8 cellular contexts compared by ENCODE assay signal in the genomic region with DNA sequence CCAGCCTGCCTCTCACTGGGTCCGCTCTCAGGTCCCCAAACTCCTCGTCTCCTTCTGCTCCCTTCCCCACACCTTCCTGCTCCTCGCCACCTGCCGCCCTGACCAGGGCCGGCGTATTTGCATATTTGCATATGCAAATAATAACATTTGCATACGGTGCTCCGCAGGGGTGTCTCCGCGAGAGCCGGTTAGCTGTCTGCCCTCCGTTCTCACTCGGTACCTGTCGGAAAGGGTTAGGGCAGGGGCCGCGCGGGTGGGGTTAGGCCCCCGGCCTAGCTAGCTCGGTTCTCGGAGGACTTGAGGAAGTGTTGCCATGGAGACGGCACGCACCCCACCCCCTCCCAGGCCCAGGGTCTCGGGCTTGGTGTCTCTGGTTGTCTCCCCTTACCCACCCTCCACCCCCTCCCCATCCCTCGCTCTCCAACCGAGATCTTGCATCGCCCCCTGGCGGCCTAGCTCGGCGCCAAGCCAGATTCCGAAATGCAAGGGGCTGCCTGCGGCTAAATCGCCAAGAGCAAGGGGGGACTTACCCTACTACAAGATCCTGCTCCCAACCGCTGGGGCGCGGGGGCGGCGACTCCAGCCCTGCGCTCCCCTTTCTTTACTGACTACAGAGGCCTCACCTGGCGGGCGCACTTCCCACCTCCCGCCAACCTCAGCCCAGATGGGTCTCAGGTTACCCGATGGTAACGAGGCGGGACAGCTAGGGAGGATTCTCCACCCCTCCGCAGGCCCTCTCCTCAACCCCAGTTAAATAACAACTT. TPM values are rescaled to one million over a fixed set of nuclear protein-coding genes. Genes with fewer than 3 reads are reported as not detected.
A peak's percentile ranks its signal among the peaks of the same experiment; 100 is the strongest.
DNase-seq lines count a peak whose midpoint lies in the region; ATAC-seq and TF ChIP-seq lines count a peak whose summit lies in the region.

No MANE protein-coding gene starts in this region.

- CTCF ChIA-PET in PC-3 (lab: Charles Lee), result interaction anchor here (0.6 to 2.1 kb wide), 10 partner anchors 13 to 241 kb away, joined by 3 to 24 read pairs (median 4); a partner anchor contains a TSS

- in situ Hi-C loops in ACHN (cut with HindIII; ENCODE audit: low pct_ligation_motif_present, low pct_unique_long_range_greater_than_20kb, low sequenced_read_pairs), result no loop called here

- peaks cover 42% of the 10 kb centered on the region for H3K4me1 ChIP-seq in HUES6 (ENCODE audit: control insufficient read depth, insufficient read depth, low read length)
- H3K4me1 ChIP-seq in PC-3 (ENCODE audit: insufficient read depth, low read length), result peaks cover 33% of the 10 kb centered on the region
- H3K4me1 ChIP-seq in prostate gland (replicated peaks), result peaks cover 29% of the 10 kb centered on the region

- peak overlapping the region; percentile 99 for H3K4me2 ChIP-seq in PC-3 (ENCODE audit: low read length)

- intact Hi-C loops in PC-3 (cut with micrococcal nuclease) (loop anchor here (1.0 kb wide), 1 partner anchor 29 kb away; no protein-coding TSS in a partner anchor), prostate gland (cut with DNase I) (no loop called here)

- under 1% methylated on average over 37 of the region's 45 CpGs for WGBS in prostate gland

- ATAC-seq in GM18520 (IDR thresholded peaks at IDR 0.05; ENCODE audit: unreplicated experiment) (peak; percentile 36), PC-3 (peak; percentile 7)

- H3K9me3 ChIP-seq in HUES6 (ENCODE audit: control insufficient read depth, insufficient read depth, low read depth, low read length), result no peaks in the 10 kb centered on the region
- H3K9me3 ChIP-seq in PC-3 (ENCODE audit: low read length), result no peaks in the 10 kb centered on the region
- no peaks in the 10 kb centered on the region for H3K9me3 ChIP-seq in prostate gland

- H3K27ac ChIP-seq in HUES6 (ENCODE audit: low read depth, low read length) (no peak overlapping the region; the same call in 1 of the 2 replicates), PC-3 (ENCODE audit: low read length) (no peak overlapping the region), prostate gland (no peak overlapping the region)

- H4K20me1 ChIP-seq in PC-3 (ENCODE audit: low read length), result no peaks in the 10 kb centered on the region

- POLR2A ChIA-PET in PC-3 (lab: Charles Lee; ENCODE audit: unreplicated experiment), result interaction anchor here (0.6 kb wide), 1 partner anchor 14 kb away, joined by 6 read pairs; a partner anchor contains a TSS

- H3K36me3 ChIP-seq in HUES6 (ENCODE audit: control insufficient read depth, insufficient read depth, low read length) (no peaks in the 10 kb centered on the region), PC-3 (ENCODE audit: low read depth, low read length) (no peaks in the 10 kb centered on the region), prostate gland (no peaks in the 10 kb centered on the region)

- TF ChIP-seq CTCF in PC-3 (conservative IDR thresholded peaks at IDR 0.05; ENCODE audit: low read depth, low read length), result peak; percentile 82
- peak; percentile 25 to 51 (median 33) for TF ChIP-seq CTCF in prostate gland (IDR thresholded peaks at IDR 0.05)

- H3K4me3 ChIP-seq in HUES6 (ENCODE audit: low read depth, low read length) (peak overlapping the region; percentile 73), PC-3 (ENCODE audit: low read length) (peak overlapping the region; percentile 68), prostate gland (peak overlapping the region; percentile 18 to 24)

- no peak for TF ChIP-seq POLR2A in prostate gland (IDR thresholded peaks at IDR 0.05)

- no peaks in the 10 kb centered on the region for H3F3A ChIP-seq in PC-3 (ENCODE audit: low read length, unreplicated experiment)

- peak overlapping the region; percentile 86 for H2AFZ ChIP-seq in PC-3 (ENCODE audit: low read length)

- no peaks in the 10 kb centered on the region for H3K9me2 ChIP-seq in PC-3 (replicated peaks; ENCODE audit: low read length)

- H3K9ac ChIP-seq in HUES6 (ENCODE audit: low read length), result peak overlapping the region; percentile 40
- no peak overlapping the region for H3K9ac ChIP-seq in PC-3 (ENCODE audit: low read length)

- no TSS peak for BruUV-seq in PC-3 (replicated peaks; lab: Mats Ljungman, UMichigan)

- H3K27me3 ChIP-seq in HUES6 (ENCODE audit: control insufficient read depth, insufficient read depth, low read length) (peaks cover 60% of the 10 kb centered on the region), PC-3 (ENCODE audit: low read length) (peaks cover 16% of the 10 kb centered on the region), prostate gland (replicated peaks; ENCODE audit: insufficient read depth) (no peaks in the 10 kb centered on the region)

- DNase-seq in ACHN (peak; percentile 78), PC-3 (peak; percentile 68), activated gamma-delta T cell (lab: John Stamatoyannopoulos, UW) (peak; percentile 30), germinal center (ENCODE audit: low spot score) (peak; percentile 91), prostate gland (ENCODE audit: low spot score) (no peak), SKM-1 treated with dmso at 0.1 percent for 144 hours (lab: John Stamatoyannopoulos, UW; ENCODE audit: unreplicated experiment) (no peak)

- H3K79me2 ChIP-seq in PC-3 (ENCODE audit: low read length), result no peaks in the 10 kb centered on the region

RNA-seq across cellular contexts. Expression of a gene that starts 8.1 kb away (rescaled TPM):
- total RNA-seq in PC-3 (2014; rRNA removed) (1.4 and 1.8 TPM in 2 replicates), prostate gland (10 to 100 TPM in 1 of 2 donors, 1 to 10 TPM in 1; 4.8 to 20.9 TPM)

RNA-seq across cellular contexts. Expression of a gene that starts 13.4 kb away (rescaled TPM):
- total RNA-seq in PC-3 (2014; rRNA removed) (210 and 263 TPM in 2 replicates), prostate gland (10 to 100 TPM; 49.6 to 51.4 TPM)

RNA-seq across cellular contexts. Expression of a gene that starts 26.3 kb away (rescaled TPM):
- 10.7 and 15.1 TPM in 2 replicates for total RNA-seq in PC-3 (2014; rRNA removed)
- 10 to 100 TPM; 10.2 to 18.1 TPM for total RNA-seq in prostate gland

Comparison
In these comparisons a context has a peak if more than half of its experiments do, and no peak if none do; other contexts are left out.
1. DNase-seq: peak in ACHN (single experiment), PC-3 (single experiment), activated gamma-delta T cell (single experiment) and germinal center (single experiment); none in prostate gland (single experiment) and SKM-1 treated with dmso at 0.1 percent for 144 hours (single experiment).
2. H3K4me3 ChIP-seq: peak in every context shown above with its lines; median percentile 73 in HUES6; 68 in PC-3; 21 in prostate gland.